ENCODE assay signal across 9 cellular contexts in the genomic region with DNA sequence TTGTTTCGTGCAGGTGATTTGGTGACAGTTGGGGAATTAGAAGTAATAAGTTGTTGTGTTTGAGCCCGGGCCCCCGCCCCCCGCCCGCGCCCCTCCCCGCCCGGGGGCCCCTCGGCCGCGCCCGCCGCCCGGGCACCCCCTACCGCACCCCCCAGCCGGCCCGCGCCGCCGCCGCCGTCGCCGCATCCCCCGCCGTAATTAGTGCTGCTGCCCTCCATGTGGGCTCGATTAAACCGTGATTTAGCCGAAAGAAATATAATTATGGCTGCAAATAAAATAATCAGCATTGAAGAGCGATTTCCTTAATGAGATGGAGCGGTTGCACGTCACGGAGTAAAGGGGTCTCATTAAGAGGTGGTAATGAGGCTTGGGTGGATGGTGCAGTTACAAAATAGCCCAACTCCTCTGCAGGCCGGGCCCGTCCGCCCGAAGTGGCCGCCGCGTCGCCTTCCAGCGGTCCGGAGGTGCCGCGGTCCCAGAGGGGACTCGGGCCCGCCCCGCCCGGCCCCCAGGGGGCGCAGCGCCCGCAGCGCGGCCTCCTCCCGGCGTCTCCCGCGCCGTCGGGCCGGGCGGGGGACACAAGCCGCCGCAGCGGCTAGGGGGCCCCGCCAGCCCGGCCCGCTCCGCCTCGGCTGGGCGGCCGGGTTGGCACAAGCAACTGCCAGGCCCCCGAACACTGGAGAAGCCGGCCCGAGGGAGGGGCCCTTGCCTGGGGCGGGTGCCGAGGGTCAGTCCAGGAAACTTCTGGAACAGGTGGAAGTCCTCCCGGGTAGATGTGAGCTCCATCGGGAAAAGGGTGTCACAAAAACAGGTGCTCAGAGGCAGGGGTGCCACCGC. TPM values are rescaled to one million over a fixed set of nuclear protein-coding genes. Genes with fewer than 3 reads are reported as not detected.
DNase-seq lines count a peak whose midpoint lies in the region; ATAC-seq and TF ChIP-seq lines count a peak whose summit lies in the region.
"Had no signal": no experiment of that assay in that cellular context is flagged by ENCODE, and none has a peak within 500 bp of the region (broad histone marks: within the 10 kb centered on the region; RNA-seq: fewer than 3 reads in every experiment).

No MANE protein-coding gene starts in this region.

- TF ChIP-seq CTCF in breast epithelium (IDR thresholded peaks at IDR 0.05): no peak

- peak overlapping the region; percentile 52 for H3K4me3 Mint-ChIP-seq in dendritic cell treated with granulocyte-macrophage colony-stimulating factor and Interleukin-4, amounts not matched to agents 40 ng/mL and 50 ng/mL, for 4 days

- in situ Hi-C loops in Caki2 (cut with HindIII; ENCODE audit: low pct_unique_long_range_greater_than_20kb, low sequenced_read_pairs): no loop called here
- in situ Hi-C loops in HAP-1 (cut with MboI; ENCODE audit: low sequenced_read_pairs): no loop called here

- peaks cover 96% of the 10 kb centered on the region for H3K27me3 Mint-ChIP-seq in dendritic cell treated with granulocyte-macrophage colony-stimulating factor and Interleukin-4, amounts not matched to agents 40 ng/mL and 50 ng/mL, for 4 days

- H3K4me3 ChIP-seq in HAP-1: peak overlapping the region; percentile 30
- H3K4me3 ChIP-seq in breast epithelium: peak overlapping the region in 1 of 3 donors; percentile 58

- intact Hi-C loops in dendritic cell treated with granulocyte-macrophage colony-stimulating factor and Interleukin-4, amounts not matched to agents 40 ng/mL and 50 ng/mL, for 4 days (cut with micrococcal nuclease): loop anchor here (10.0 kb wide), 1 partner anchor 219 kb away; no protein-coding TSS in a partner anchor
- intact Hi-C loops in breast epithelium (cut with DNase I; ENCODE audit: low total_unique reads): no loop called here

- H3K36me3 ChIP-seq in HAP-1 (replicated peaks) (no peaks in the 10 kb centered on the region), breast epithelium (no peaks in the 10 kb centered on the region)

- no peaks in the 10 kb centered on the region for H3K9me3 Mint-ChIP-seq in dendritic cell treated with granulocyte-macrophage colony-stimulating factor and Interleukin-4, amounts not matched to agents 40 ng/mL and 50 ng/mL, for 4 days

- ATAC-seq in SK-N-SH treated with all-trans-retinoic acid at 6 μM for 48 hours (peak; percentile 77), GM19467 (IDR thresholded peaks at IDR 0.05; ENCODE audit: unreplicated experiment) (no peak)

- H3K27ac ChIP-seq in breast epithelium: no peak overlapping the region

- no peak for TF ChIP-seq POLR2A in breast epithelium (IDR thresholded peaks at IDR 0.05)

- H3K36me3 Mint-ChIP-seq in dendritic cell treated with granulocyte-macrophage colony-stimulating factor and Interleukin-4, amounts not matched to agents 40 ng/mL and 50 ng/mL, for 4 days (ENCODE audit: low read depth): no peaks in the 10 kb centered on the region

- H3K9me3 ChIP-seq in HAP-1: no peaks in the 10 kb centered on the region
- no peaks in the 10 kb centered on the region for H3K9me3 ChIP-seq in breast epithelium

- H3K4me1 Mint-ChIP-seq in dendritic cell treated with granulocyte-macrophage colony-stimulating factor and Interleukin-4, amounts not matched to agents 40 ng/mL and 50 ng/mL, for 4 days (ENCODE audit: low read depth): peaks cover 32% of the 10 kb centered on the region

- peaks cover 11% of the 10 kb centered on the region; the same call in 1 of the 2 replicates for H3K4me1 ChIP-seq in HAP-1
- H3K4me1 ChIP-seq in breast epithelium: peaks cover 0 to 3% of the 10 kb centered on the region in 2 donors

- H3K27me3 ChIP-seq in HAP-1 (ENCODE audit: low read depth) (peaks cover 40% of the 10 kb centered on the region), breast epithelium (peaks cover 5 to 70% of the 10 kb centered on the region in 2 donors)

- H3K27ac Mint-ChIP-seq in dendritic cell treated with granulocyte-macrophage colony-stimulating factor and Interleukin-4, amounts not matched to agents 40 ng/mL and 50 ng/mL, for 4 days: no peak overlapping the region

- DNase-seq in Caki2 (ENCODE audit: low read depth) (peak; percentile 31), HAP-1 (ENCODE audit: low spot score in 2 of 2) (peak; percentile 54 to 78), myocyte (ENCODE audit: low read depth) (peak; percentile 44), breast epithelium (ENCODE audit: low spot score in 2 of 2) (no peak), SIG-M5 treated with dmso at 0.1 percent for 504 hours (lab: John Stamatoyannopoulos, UW; ENCODE audit: unreplicated experiment) (no peak)

TF ChIP-seq in SK-N-SH treated with all-trans-retinoic acid at 6 μM for 48 hours, 23 proteins besides CTCF, POLR2A, EP300 and RAD21:
- TF ChIP-seq ZC3H10 (CRISPR knock-in tag; IDR thresholded peaks at IDR 0.05) (no peak), BACH2 (CRISPR knock-in tag; IDR thresholded peaks at IDR 0.05; ENCODE audit: borderline replicate concordance) (no peak), TCF4 (CRISPR knock-in tag; IDR thresholded peaks at IDR 0.05; ENCODE audit: borderline replicate concordance) (no peak), ISL1 (CRISPR knock-in tag; IDR thresholded peaks at IDR 0.05) (no peak), SNAI2 (CRISPR knock-in tag; IDR thresholded peaks at IDR 0.05) (no peak)
- TF ChIP-seq, protein P1, sequence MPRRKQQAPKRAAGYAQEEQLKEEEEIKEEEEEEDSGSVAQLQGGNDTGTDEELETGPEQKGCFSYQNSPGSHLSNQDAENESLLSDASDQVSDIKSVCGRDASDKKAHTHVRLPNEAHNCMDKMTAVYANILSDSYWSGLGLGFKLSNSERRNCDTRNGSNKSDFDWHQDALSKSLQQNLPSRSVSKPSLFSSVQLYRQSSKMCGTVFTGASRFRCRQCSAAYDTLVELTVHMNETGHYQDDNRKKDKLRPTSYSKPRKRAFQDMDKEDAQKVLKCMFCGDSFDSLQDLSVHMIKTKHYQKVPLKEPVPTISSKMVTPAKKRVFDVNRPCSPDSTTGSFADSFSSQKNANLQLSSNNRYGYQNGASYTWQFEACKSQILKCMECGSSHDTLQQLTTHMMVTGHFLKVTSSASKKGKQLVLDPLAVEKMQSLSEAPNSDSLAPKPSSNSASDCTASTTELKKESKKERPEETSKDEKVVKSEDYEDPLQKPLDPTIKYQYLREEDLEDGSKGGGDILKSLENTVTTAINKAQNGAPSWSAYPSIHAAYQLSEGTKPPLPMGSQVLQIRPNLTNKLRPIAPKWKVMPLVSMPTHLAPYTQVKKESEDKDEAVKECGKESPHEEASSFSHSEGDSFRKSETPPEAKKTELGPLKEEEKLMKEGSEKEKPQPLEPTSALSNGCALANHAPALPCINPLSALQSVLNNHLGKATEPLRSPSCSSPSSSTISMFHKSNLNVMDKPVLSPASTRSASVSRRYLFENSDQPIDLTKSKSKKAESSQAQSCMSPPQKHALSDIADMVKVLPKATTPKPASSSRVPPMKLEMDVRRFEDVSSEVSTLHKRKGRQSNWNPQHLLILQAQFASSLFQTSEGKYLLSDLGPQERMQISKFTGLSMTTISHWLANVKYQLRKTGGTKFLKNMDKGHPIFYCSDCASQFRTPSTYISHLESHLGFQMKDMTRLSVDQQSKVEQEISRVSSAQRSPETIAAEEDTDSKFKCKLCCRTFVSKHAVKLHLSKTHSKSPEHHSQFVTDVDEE (CRISPR knock-in tag; IDR thresholded peaks at IDR 0.05): no peak

RNA-seq across cellular contexts. Expression of a gene that starts 6.9 kb away (rescaled TPM):
- not detected in 2 replicates for total RNA-seq in Caki2 (2014; rRNA removed; shearing (Covaris generic); ENCODE audit: low replicate concordance)
- total RNA-seq in myocyte (not detected in 2 replicates), breast epithelium (under 1 TPM in 1 of 3 donors, not detected in 2; 0.15 TPM)
- polyA plus RNA-seq in myocyte (2012): not detected
- total RNA-seq: T-helper 2 cell treated with Interferon-gamma antibody and Interleukin-4, amounts not matched to agents 100 ng/mL and 5 ng/mL, for 36 hours had no signal

Comparison
In these comparisons a context has a peak if more than half of its experiments do, and no peak if none do; other contexts are left out.
1. DNase-seq: peak in Caki2 (single experiment), HAP-1 (2 of 2) and myocyte (single experiment); none in breast epithelium (0 of 2) and SIG-M5 treated with dmso at 0.1 percent for 504 hours (single experiment).